In genomic region chr11:68317147-68317785, GRCh38 we compare ENCODE assay signal across 16 cellular contexts. TPM values are rescaled to one million over a fixed set of nuclear protein-coding genes. Genes with fewer than 3 reads are reported as not detected.
DNase-seq lines count a peak whose midpoint lies in the region; ATAC-seq and TF ChIP-seq lines count a peak whose summit lies in the region.
"Had no signal": no experiment of that assay in that cellular context is flagged by ENCODE, and none has a peak within 500 bp of the region (broad histone marks: within the 10 kb centered on the region; RNA-seq: fewer than 3 reads in every experiment).

No MANE protein-coding gene starts in this region.

- TF ChIP-seq CTCF in C4-2B (conservative IDR thresholded peaks at IDR 0.05) (no peak), Panc1 (IDR thresholded peaks at IDR 0.05) (no peak), esophagus muscularis mucosa (IDR thresholded peaks at IDR 0.05) (no peak)

- no peak overlapping the region for H3K23ac ChIP-seq in trophoblast cell (ENCODE audit: low read length)

- TF ChIP-seq EP300 in esophagus muscularis mucosa (IDR thresholded peaks at IDR 0.05), result no peak

- no peak overlapping the region for H3K4me2 ChIP-seq in trophoblast cell (ENCODE audit: low read length)

- intact Hi-C loops in Panc1 (cut with micrococcal nuclease; ENCODE audit: unreplicated experiment) (loop anchor here (5.0 kb wide), 1 partner anchor 65 kb away; no protein-coding TSS in a partner anchor), esophagus muscularis mucosa (cut with DNase I) (no loop called here)

- H2BK12ac ChIP-seq in trophoblast cell (ENCODE audit: low read length), result no peak overlapping the region

- H3K27ac ChIP-seq in C4-2B (peak overlapping the region; percentile 13), Panc1 (ENCODE audit: low read length) (peak overlapping the region; percentile 99), esophagus muscularis mucosa (replicated peaks in 1 of 4) (peak overlapping the region; percentile 88 to 90 (median 90)), trophoblast cell (ENCODE audit: low read depth, low read length) (no peak overlapping the region)
- H3K27ac ChIP-seq: uterus had no signal

- H4K91ac ChIP-seq in trophoblast cell (ENCODE audit: low read depth, low read length), result no peak overlapping the region

- TF ChIP-seq POLR2A in esophagus muscularis mucosa (IDR thresholded peaks at IDR 0.05; ENCODE audit: low read depth), result no peak

- H3K4me1 ChIP-seq in Panc1 (ENCODE audit: control insufficient read depth, insufficient read depth, low read length) (peaks cover 55% of the 10 kb centered on the region), esophagus muscularis mucosa (peaks cover 62 to 72% (median 66%) of the 10 kb centered on the region in 4 donors), trophoblast cell (ENCODE audit: control insufficient read depth in 1 of 2, insufficient read depth in 2 of 2, low read length in 2 of 2) (peaks cover 21 to 25% of the 10 kb centered on the region in 2 experiments)

- in situ Hi-C loops in Panc1 (cut with HindIII; ENCODE audit: low pct_unique_long_range_greater_than_20kb, low sequenced_read_pairs), result no loop called here

- H3K18ac ChIP-seq in trophoblast cell (ENCODE audit: low read length), result peak overlapping the region; percentile 75

- H2BK120ac ChIP-seq in trophoblast cell (ENCODE audit: insufficient read depth, low read length, poor library complexity), result no peak overlapping the region

- no TSS peak for BruUV-seq in Panc1 (replicated peaks; lab: Mats Ljungman, UMichigan)

- H3K27me3 ChIP-seq in Panc1 (ENCODE audit: control insufficient read depth, insufficient read depth, low read length) (no peaks in the 10 kb centered on the region), esophagus muscularis mucosa (no peaks in the 10 kb centered on the region), trophoblast cell (ENCODE audit: insufficient read depth, low read length) (no peaks in the 10 kb centered on the region)
- H3K27me3 ChIP-seq: MG63, uterus had no signal

- no peak for ATAC-seq in Panc1
- ATAC-seq: naive thymus-derived CD4-positive, alpha-beta T cell had no signal

- no peak overlapping the region for H2AFZ ChIP-seq in trophoblast cell (ENCODE audit: insufficient read depth, low read length, poor library complexity)

- H3K9me3 ChIP-seq in Panc1 (ENCODE audit: control insufficient read depth, insufficient read depth, low read depth, low read length) (no peaks in the 10 kb centered on the region), esophagus muscularis mucosa (no peaks in the 10 kb centered on the region), trophoblast cell (ENCODE audit: insufficient read depth, low read depth, low read length) (no peaks in the 10 kb centered on the region)
- H3K9me3 ChIP-seq: MG63, uterus had no signal

- POLR2A ChIA-PET in Panc1 (lab: Charles Lee), result interaction anchor here (0.7 to 1.0 kb wide), 2 partner anchors 19 to 122 kb away, joined by 3 to 11 read pairs; no protein-coding TSS in a partner anchor

- H4K8ac ChIP-seq in trophoblast cell (ENCODE audit: low read depth, low read length), result no peak overlapping the region

- peak overlapping the region; percentile 41 for H2AK5ac ChIP-seq in trophoblast cell (ENCODE audit: low read length)

- WGBS in esophagus muscularis mucosa, result 55% methylated on average over 9 of the region's 15 CpGs
- WGBS in trophoblast cell (ENCODE audit: extremely low coverage, insufficient coverage, insufficient read length), result no CpG with 5 or more reads among the region's 15 CpGs

- H2BK5ac ChIP-seq in trophoblast cell (ENCODE audit: low read depth, low read length, poor library complexity), result no peak overlapping the region

- CTCF ChIA-PET in Panc1 (lab: Charles Lee), result no interaction called here

- H3K4me3 ChIP-seq in Panc1 (ENCODE audit: low read depth in 2 of 2, low read length in 2 of 2), result peak overlapping the region; percentile 16 to 40; a peak in 3 of 4 replicates
- peak overlapping the region in 1 of 4 donors; percentile 5 for H3K4me3 ChIP-seq in esophagus muscularis mucosa
- H3K4me3 ChIP-seq in trophoblast cell (ENCODE audit: low read depth, low read length), result no peak overlapping the region
- H3K4me3 ChIP-seq: MG63, uterus had no signal

- H3K14ac ChIP-seq in trophoblast cell (ENCODE audit: low read length), result no peak overlapping the region

- peak overlapping the region; percentile 40 for H3K4ac ChIP-seq in trophoblast cell (ENCODE audit: low read depth, low read length)

- no peak overlapping the region for H4K12ac ChIP-seq in trophoblast cell (ENCODE audit: low read depth, low read length)

- peaks cover 5% of the 10 kb centered on the region for H3K79me1 ChIP-seq in trophoblast cell (ENCODE audit: low read length)

- H3K36me3 ChIP-seq in Panc1 (ENCODE audit: control insufficient read depth, insufficient read depth, low read length) (no peaks in the 10 kb centered on the region), esophagus muscularis mucosa (no peaks in the 10 kb centered on the region), trophoblast cell (ENCODE audit: control insufficient read depth in 1 of 2, insufficient read depth in 2 of 2, low read length in 2 of 2) (peaks cover 0 to 1% of the 10 kb centered on the region in 2 experiments)
- H3K36me3 ChIP-seq: MG63, uterus had no signal

- no peak overlapping the region for H3K9ac ChIP-seq in trophoblast cell (ENCODE audit: low read length)

- DNase-seq in Panc1 (ENCODE audit: low read depth, low spot score) (no peak), esophagus muscularis mucosa (ENCODE audit: extremely low spot score) (no peak), trophoblast cell (no peak), activated gamma-delta T cell (lab: John Stamatoyannopoulos, UW) (no peak), DMS153 (lab: John Stamatoyannopoulos, UW) (no peak), activated gamma-delta T cell treated with Interleukin-2 at 50 U/mL for 16 hours (no peak), dedifferentiated amniotic fluid mesenchymal stem cell (ENCODE audit: extremely low spot score) (no peak)
- DNase-seq: activated CD4-positive, CD25-positive, alpha-beta regulatory T cell treated with anti-CD3 and anti-CD28 coated beads, Interleukin-2, amount 50 U/mL, for 72 hours; anterior cingulate cortex; foreskin melanocyte; MG63; naive thymus-derived CD4-positive, alpha-beta T cell; NCI-H1694 treated with DMSO at 0.1 percent for 48 hours; stimulated activated naive CD4-positive, alpha-beta T cell treated with Interleukin-2 at 50 U/mL for 16 hours had no signal

- peaks cover 11% of the 10 kb centered on the region for H3K79me2 ChIP-seq in trophoblast cell (ENCODE audit: control insufficient read depth, insufficient read depth, low read length, poor library complexity)

RNA-seq across cellular contexts. Expression of gene LRP5, which starts 4.9 kb away (rescaled TPM):
- total RNA-seq in Panc1 (2021; ENCODE audit: unreplicated experiment) (171 TPM), esophagus muscularis mucosa (10 to 100 TPM; 34.0 to 78.4 (median 56.2) TPM)
- 357 TPM for polyA plus RNA-seq in Panc1 (2012; ENCODE audit: insufficient read length)
- 16.1 and 17.7 TPM in 2 replicates for polyA plus RNA-seq in trophoblast cell (2013)

RNA-seq across cellular contexts. Expression of gene C11orf24, which starts 45.5 kb away (rescaled TPM):
- total RNA-seq in Panc1 (2021; ENCODE audit: unreplicated experiment), result 53.1 TPM
- polyA plus RNA-seq in Panc1 (2012; ENCODE audit: insufficient read length), result 48.1 TPM
- total RNA-seq in esophagus muscularis mucosa, result 10 to 100 TPM; 27.0 to 41.5 (median 31.5) TPM
- 50.4 and 51.7 TPM in 2 replicates for polyA plus RNA-seq in trophoblast cell (2013)
